In genomic region chr17:76071497-76072148, GRCh38 we compare ENCODE assay signal across 8 cellular contexts. TPM values are rescaled to one million over a fixed set of nuclear protein-coding genes. Genes with fewer than 3 reads are reported as not detected.
DNase-seq lines count a peak whose midpoint lies in the region; ATAC-seq and TF ChIP-seq lines count a peak whose summit lies in the region.

No MANE protein-coding gene starts in this region.

- no peak for TF ChIP-seq CTCF in choroid plexus epithelial cell (conservative IDR thresholded peaks at IDR 0.05; ENCODE audit: low read depth, low read length)

- H3K4me1 Mint-ChIP-seq in natural killer cell treated with Interleukin-12 subunit alpha and Interleukin-12 subunit beta and Interleukin-15 and Interleukin-18, amount 100 ng/mL, for 72 hours (ENCODE audit: low read depth in 2 of 2) = peaks cover 21 to 28% of the 10 kb centered on the region in 2 donors

- H3K4me3 ChIP-seq in choroid plexus epithelial cell (ENCODE audit: low read depth, low read length) = peak overlapping the region; percentile 78

- DNase-seq in NAMALWA (ENCODE audit: low spot score) = peak; percentile 42
- DNase-seq in choroid plexus epithelial cell (ENCODE audit: low read depth) = no peak
- no peak for DNase-seq in natural killer cell treated with Interleukin-12 subunit alpha and Interleukin-12 subunit beta and Interleukin-15 and Interleukin-18, amount 100 ng/mL, for 72 hours (ENCODE audit: low spot score)
- no peak for DNase-seq in occipital lobe (lab: John Stamatoyannopoulos, UW)

- H3K36me3 Mint-ChIP-seq in natural killer cell treated with Interleukin-12 subunit alpha and Interleukin-12 subunit beta and Interleukin-15 and Interleukin-18, amount 100 ng/mL, for 72 hours = peaks cover 13% of the 10 kb centered on the region

- H3K27me3 Mint-ChIP-seq in natural killer cell treated with Interleukin-12 subunit alpha and Interleukin-12 subunit beta and Interleukin-15 and Interleukin-18, amount 100 ng/mL, for 72 hours = peaks cover 10 to 13% of the 10 kb centered on the region in 2 donors

- H3K4me3 Mint-ChIP-seq in natural killer cell treated with Interleukin-12 subunit alpha and Interleukin-12 subunit beta and Interleukin-15 and Interleukin-18, amount 100 ng/mL, for 72 hours = peak overlapping the region; percentile 98

- no peaks in the 10 kb centered on the region for H3K9me3 Mint-ChIP-seq in natural killer cell treated with Interleukin-12 subunit alpha and Interleukin-12 subunit beta and Interleukin-15 and Interleukin-18, amount 100 ng/mL, for 72 hours

- H3K9ac ChIP-seq in ES-I3 (ENCODE audit: low read depth, low read length) = peak overlapping the region; percentile 86

- H3K4me1 ChIP-seq in ES-I3 (ENCODE audit: insufficient read depth, low read length) = peaks cover 4% of the 10 kb centered on the region

- no peaks in the 10 kb centered on the region for H3K9me3 ChIP-seq in ES-I3 (ENCODE audit: control insufficient read depth, insufficient read depth, low read length)

- peak in 1 of 2 donors; percentile 2 for ATAC-seq in natural killer cell treated with Interleukin-12 subunit alpha and Interleukin-12 subunit beta and Interleukin-15 and Interleukin-18, amount 100 ng/mL, for 72 hours
- ATAC-seq in HG02885 (IDR thresholded peaks at IDR 0.05; ENCODE audit: poor library complexity, unreplicated experiment) = no peak
- no peak for ATAC-seq in GM18909 (IDR thresholded peaks at IDR 0.05; ENCODE audit: poor library complexity, unreplicated experiment)
- no peak for ATAC-seq in GM21367 (IDR thresholded peaks at IDR 0.05; ENCODE audit: unreplicated experiment)

- peak overlapping the region; percentile 95 to 97 for H3K27ac Mint-ChIP-seq in natural killer cell treated with Interleukin-12 subunit alpha and Interleukin-12 subunit beta and Interleukin-15 and Interleukin-18, amount 100 ng/mL, for 72 hours

- H3K36me3 ChIP-seq in ES-I3 (ENCODE audit: insufficient read depth, low read length) = peaks cover 9% of the 10 kb centered on the region; the same call in 1 of the 2 replicates

RNA-seq across cellular contexts. Expression of gene SRP68, which starts 0.7 kb away (rescaled TPM):
- 10 to 100 TPM; 96.2 to 98.4 TPM for total RNA-seq in natural killer cell treated with Interleukin-12 subunit alpha and Interleukin-12 subunit beta and Interleukin-15 and Interleukin-18, amount 100 ng/mL, for 72 hours
- total RNA-seq in occipital lobe = 17.0 TPM

RNA-seq across cellular contexts. Expression of gene GALR2, which starts 3.0 kb away (rescaled TPM):
- under 1 TPM; 0.21 to 0.75 TPM for total RNA-seq in natural killer cell treated with Interleukin-12 subunit alpha and Interleukin-12 subunit beta and Interleukin-15 and Interleukin-18, amount 100 ng/mL, for 72 hours
- not detected for total RNA-seq in occipital lobe

RNA-seq across cellular contexts. Expression of gene ZACN, which starts 7.4 kb away (rescaled TPM):
- total RNA-seq in natural killer cell treated with Interleukin-12 subunit alpha and Interleukin-12 subunit beta and Interleukin-15 and Interleukin-18, amount 100 ng/mL, for 72 hours = 1 to 10 TPM in 1 of 2 donors, under 1 TPM in 1; 0.52 to 1.4 TPM
- not detected for total RNA-seq in occipital lobe

RNA-seq across cellular contexts. Expression of gene EXOC7, which starts 32.0 kb away (rescaled TPM):
- total RNA-seq in natural killer cell treated with Interleukin-12 subunit alpha and Interleukin-12 subunit beta and Interleukin-15 and Interleukin-18, amount 100 ng/mL, for 72 hours = 100 to 1,000 TPM; 134 to 163 TPM
- 93.3 TPM for total RNA-seq in occipital lobe

RNA-seq across cellular contexts. Expression of gene EVPL, which starts 44.5 kb away (rescaled TPM):
- total RNA-seq in natural killer cell treated with Interleukin-12 subunit alpha and Interleukin-12 subunit beta and Interleukin-15 and Interleukin-18, amount 100 ng/mL, for 72 hours = under 1 TPM; 0.05 to 0.64 TPM
- total RNA-seq in occipital lobe = not detected
